26 cellular contexts compared by ENCODE assay signal in genomic region chr7:114419441-114420107, GRCh38. TPM values are rescaled to one million over a fixed set of nuclear protein-coding genes. Genes with fewer than 3 reads are reported as not detected.
DNase-seq lines count a peak whose midpoint lies in the region; ATAC-seq and TF ChIP-seq lines count a peak whose summit lies in the region.
"Had no signal": no experiment of that assay in that cellular context is flagged by ENCODE, and none has a peak within 500 bp of the region (broad histone marks: within the 10 kb centered on the region; RNA-seq: fewer than 3 reads in every experiment).

No MANE protein-coding gene starts in this region.

- no peaks in the 10 kb centered on the region for H3K36me3 Mint-ChIP-seq in chondrocyte (ENCODE audit: low read depth)
- H3K36me3 Mint-ChIP-seq: activated naive CD8-positive, alpha-beta T cell; naive thymus-derived CD8-positive, alpha-beta T cell had no signal

- no peak overlapping the region for H3K14ac ChIP-seq in neuronal stem cell (ENCODE audit: low read length)

- no peak overlapping the region for H2BK120ac ChIP-seq in neuronal stem cell (ENCODE audit: low read depth, low read length)

- no peak overlapping the region for H4K91ac ChIP-seq in neuronal stem cell (ENCODE audit: low read depth, low read length, poor library complexity)

- no peak overlapping the region for H3K4me3 ChIP-seq in liver (ENCODE audit: low read depth in 1 of 3, low read length in 3 of 3)
- H3K4me3 ChIP-seq in right lobe of liver, result no peak overlapping the region
- no peak overlapping the region for H3K4me3 ChIP-seq in neuronal stem cell (ENCODE audit: low read length in 2 of 2)
- H3K4me3 ChIP-seq: A549, BLaER1, SJCRH30 had no signal

- no peak overlapping the region for H4K8ac ChIP-seq in neuronal stem cell (ENCODE audit: low read depth, low read length)

- no peak overlapping the region for H3K23ac ChIP-seq in neuronal stem cell (ENCODE audit: low read depth, low read length, poor library complexity)

- ATAC-seq in right lobe of liver (no peak), GM21619 (IDR thresholded peaks at IDR 0.05; ENCODE audit: unreplicated experiment) (no peak)
- ATAC-seq: A549; heart left ventricle; left colon; naive thymus-derived CD8-positive, alpha-beta T cell; stimulated activated naive CD8-positive, alpha-beta T cell treated with anti-CD3 and anti-CD28 coated beads, Interleukin-15, Interleukin-2, amounts not matched to agents 100 U/mL and 50 U/mL, for 24 hours had no signal

- peak overlapping the region; percentile 31 for H2AFZ ChIP-seq in neuronal stem cell (ENCODE audit: low read length)
- H2AFZ ChIP-seq: parathyroid adenoma had no signal

- no peaks in the 10 kb centered on the region for H3K27me3 Mint-ChIP-seq in chondrocyte (ENCODE audit: low read depth)
- H3K27me3 Mint-ChIP-seq: activated naive CD8-positive, alpha-beta T cell; naive thymus-derived CD8-positive, alpha-beta T cell had no signal

- H3K9me3 ChIP-seq in liver (ENCODE audit: control insufficient read depth in 4 of 4, low read length in 3 of 4), result no peaks in the 10 kb centered on the region
- no peaks in the 10 kb centered on the region for H3K9me3 ChIP-seq in right lobe of liver
- H3K9me3 ChIP-seq in neuronal stem cell (replicated peaks in 1 of 2; ENCODE audit: control insufficient read depth in 2 of 2, insufficient read depth in 1 of 2, low read depth in 1 of 2, low read length in 2 of 2), result no peaks in the 10 kb centered on the region
- H3K9me3 ChIP-seq: A549, BLaER1, heart left ventricle, SJCRH30 had no signal

- in situ Hi-C loops in ACHN (cut with HindIII; ENCODE audit: low pct_ligation_motif_present, low pct_unique_long_range_greater_than_20kb, low sequenced_read_pairs), result loop anchor here (25.0 kb wide), 2 partner anchors 243 to 332 kb away; no protein-coding TSS in a partner anchor

- no peak overlapping the region for H3K4me3 Mint-ChIP-seq in chondrocyte (ENCODE audit: unreplicated experiment)
- H3K4me3 Mint-ChIP-seq: activated naive CD8-positive, alpha-beta T cell; naive thymus-derived CD8-positive, alpha-beta T cell; T-helper 1 cell treated with Interleukin-12 subunit alpha and Interleukin-12 subunit beta and Interleukin-4 antibody, amounts not matched to agents 30 μg/mL and 1 μg/mL, for 36 hours had no signal

- no peak overlapping the region for H3K4me2 ChIP-seq in neuronal stem cell (ENCODE audit: insufficient read depth, low read length, poor library complexity, severe bottlenecking)
- H3K4me2 ChIP-seq: A549, BLaER1 had no signal

- no peaks in the 10 kb centered on the region for H3K36me3 ChIP-seq in liver (ENCODE audit: control insufficient read depth in 4 of 4, insufficient read depth in 3 of 4, low read depth in 1 of 4, low read length in 3 of 4)
- no peaks in the 10 kb centered on the region for H3K36me3 ChIP-seq in right lobe of liver
- no peaks in the 10 kb centered on the region for H3K36me3 ChIP-seq in neuronal stem cell (replicated peaks in 1 of 2; ENCODE audit: control insufficient read depth in 2 of 2, insufficient read depth in 2 of 2, low read length in 2 of 2)
- H3K36me3 ChIP-seq: BLaER1, heart left ventricle, SJCRH30 had no signal

- H3K9ac ChIP-seq in liver (ENCODE audit: low read depth in 1 of 2, low read length in 2 of 2), result no peak overlapping the region
- no peak overlapping the region for H3K9ac ChIP-seq in neuronal stem cell (ENCODE audit: low read depth, low read length, poor library complexity)
- H3K9ac ChIP-seq: BLaER1, parathyroid adenoma had no signal

- H3K18ac ChIP-seq in neuronal stem cell (ENCODE audit: low read length), result no peak overlapping the region

- no peak overlapping the region for H3K4ac ChIP-seq in neuronal stem cell (ENCODE audit: low read length)

- no peaks in the 10 kb centered on the region for H3K9me3 Mint-ChIP-seq in chondrocyte (ENCODE audit: low read depth)
- H3K9me3 Mint-ChIP-seq: naive thymus-derived CD8-positive, alpha-beta T cell; T-helper 1 cell treated with Interleukin-12 subunit alpha and Interleukin-12 subunit beta and Interleukin-4 antibody, amounts not matched to agents 30 μg/mL and 1 μg/mL, for 36 hours had no signal

- no peak for TF ChIP-seq POLR2A in right lobe of liver (IDR thresholded peaks at IDR 0.05)

- WGBS in liver, result 83% methylated on average over 8 of the region's 8 CpGs
- WGBS in right lobe of liver (ENCODE audit: insufficient coverage, low coverage, low lambda C conversion rate, missing lambda C conversion rate), result 72% methylated on average over 8 of the region's 8 CpGs
- no CpG with 5 or more reads among the region's 8 CpGs for WGBS in neuronal stem cell (ENCODE audit: extremely low coverage in 2 of 2, insufficient read length in 2 of 2, insufficient replicate concordance in 1 of 2), 2 donors

- no peak for TF ChIP-seq CTCF in liver (IDR thresholded peaks at IDR 0.05; ENCODE audit: low read depth, low read length, missing input control)
- no peak for TF ChIP-seq CTCF in right lobe of liver (IDR thresholded peaks at IDR 0.05)
- no peak for TF ChIP-seq CTCF in chondrocyte (IDR thresholded peaks at IDR 0.05)

- H3K27me3 ChIP-seq in liver (ENCODE audit: control insufficient read depth in 4 of 4, insufficient read depth in 4 of 4, low read length in 3 of 4) (no peaks in the 10 kb centered on the region), right lobe of liver (no peaks in the 10 kb centered on the region), neuronal stem cell (ENCODE audit: control insufficient read depth in 3 of 3, insufficient read depth in 3 of 3, low read depth in 1 of 3, low read length in 3 of 3) (peaks cover 0 to 2% (median 0%) of the 10 kb centered on the region in 3 experiments)
- H3K27me3 ChIP-seq: SJCRH30 had no signal

- H3K4me1 ChIP-seq in liver (ENCODE audit: control insufficient read depth in 4 of 4, insufficient read depth in 4 of 4, low read length in 3 of 4) (peaks cover 0 to 9% (median 3%) of the 10 kb centered on the region in 4 donors), right lobe of liver (peaks cover 0 to 6% (median under 1%) of the 10 kb centered on the region in 4 donors), neuronal stem cell (ENCODE audit: control insufficient read depth in 2 of 2, insufficient read depth in 1 of 2, low read depth in 1 of 2, low read length in 2 of 2) (peaks cover 9 to 24% of the 10 kb centered on the region in 2 donors)
- H3K4me1 ChIP-seq: heart left ventricle, parathyroid adenoma had no signal

- no peak for DNase-seq in right lobe of liver
- DNase-seq in chondrocyte (ENCODE audit: low spot score), result no peak
- DNase-seq in neuronal stem cell (ENCODE audit: low spot score), result no peak
- no peak for DNase-seq in ACHN
- no peak for DNase-seq in cerebellum (ENCODE audit: low spot score)
- no peak for DNase-seq in SW 1271 (lab: John Stamatoyannopoulos, UW)
- DNase-seq: heart left ventricle; left colon; mesenchymal stem cell; naive thymus-derived CD8-positive, alpha-beta T cell; NCI-H2107; stimulated activated CD4-positive, alpha-beta T cell treated with anti-CD3 and anti-CD28 coated beads, Interleukin-4, amount 100 ng/mL, for 24 hours; stimulated activated naive CD8-positive, alpha-beta T cell treated with anti-CD3 and anti-CD28 coated beads, Interleukin-15, Interleukin-2, amounts not matched to agents 100 U/mL and 50 U/mL, for 24 hours; trophoblast cell had no signal

- no peak overlapping the region for H2BK15ac ChIP-seq in neuronal stem cell (ENCODE audit: low read length)

- TF ChIP-seq RAD21 in liver (IDR thresholded peaks at IDR 0.05), result no peak

- H3K27ac ChIP-seq in liver (ENCODE audit: low read depth in 1 of 2, low read length in 2 of 2) (no peak overlapping the region), right lobe of liver (no peak overlapping the region), neuronal stem cell (replicated peaks; ENCODE audit: low read length) (peak overlapping the region; percentile 31)
- H3K27ac ChIP-seq: A549, BLaER1, parathyroid adenoma, SJCRH30, VCaP had no signal

- no peak overlapping the region for H2BK5ac ChIP-seq in neuronal stem cell (ENCODE audit: low read length)

- peak overlapping the region; percentile 25 for H3K27ac Mint-ChIP-seq in chondrocyte (ENCODE audit: unreplicated experiment)
- H3K27ac Mint-ChIP-seq: activated naive CD8-positive, alpha-beta T cell; naive thymus-derived CD8-positive, alpha-beta T cell; T-helper 1 cell treated with Interleukin-12 subunit alpha and Interleukin-12 subunit beta and Interleukin-4 antibody, amounts not matched to agents 30 μg/mL and 1 μg/mL, for 36 hours had no signal

- peak overlapping the region; percentile 16 for H2BK12ac ChIP-seq in neuronal stem cell (ENCODE audit: low read length)

- H3K79me1 ChIP-seq in neuronal stem cell (ENCODE audit: low read depth, low read length), result no peaks in the 10 kb centered on the region

- H2AK5ac ChIP-seq in neuronal stem cell (ENCODE audit: low read depth, low read length), result no peak overlapping the region

- intact Hi-C loops in right lobe of liver (cut with DNase I), result loop anchor here in 1 of 2 donors (10.0 kb wide), 1 partner anchor 335 kb away; no protein-coding TSS in a partner anchor

- peaks cover 22% of the 10 kb centered on the region for H3K4me1 Mint-ChIP-seq in chondrocyte (ENCODE audit: low read depth)
- H3K4me1 Mint-ChIP-seq: naive thymus-derived CD8-positive, alpha-beta T cell had no signal

TF ChIP-seq in liver, 16 proteins besides CTCF, POLR2A, EP300 and RAD21:
- TF ChIP-seq HNF4G (IDR thresholded peaks at IDR 0.05) (peak; percentile 7), SP1 (IDR thresholded peaks at IDR 0.05) (peak; percentile 18), EGR1 (IDR thresholded peaks at IDR 0.05; ENCODE audit: low read depth in 2 of 2) (no peak), HNF4A (conservative IDR thresholded peaks at IDR 0.05) (peak in 1 of 2 donors; percentile 78), FOXA1 (IDR thresholded peaks at IDR 0.05) (no peak)

RNA-seq across cellular contexts. Expression of gene FOXP2, which starts 5.0 kb away (rescaled TPM):
- total RNA-seq in liver, result 1 to 10 TPM; 4.0 to 7.4 TPM
- polyA plus RNA-seq in liver, result 1 to 10 TPM; 1.2 to 7.4 TPM
- 1 to 10 TPM; 2.9 to 8.3 (median 4.4) TPM for total RNA-seq in right lobe of liver
- total RNA-seq in chondrocyte, result 12.1 to 23.1 TPM (median 12.8 TPM) in 3 replicates
- polyA plus RNA-seq in neuronal stem cell (2013, experiment 1 of 2), result 0.45 TPM
- polyA plus RNA-seq in neuronal stem cell (2013, experiment 2 of 2), result 0.54 TPM
- 228 TPM for total RNA-seq in cerebellum
- total RNA-seq: G401; M059J; naive thymus-derived CD8-positive, alpha-beta T cell; NCI-H460 had no signal
- polyA plus RNA-seq: naive thymus-derived CD8-positive, alpha-beta T cell had no signal
